1 cellular context compared by ENCODE assay signal in the genomic region with DNA sequence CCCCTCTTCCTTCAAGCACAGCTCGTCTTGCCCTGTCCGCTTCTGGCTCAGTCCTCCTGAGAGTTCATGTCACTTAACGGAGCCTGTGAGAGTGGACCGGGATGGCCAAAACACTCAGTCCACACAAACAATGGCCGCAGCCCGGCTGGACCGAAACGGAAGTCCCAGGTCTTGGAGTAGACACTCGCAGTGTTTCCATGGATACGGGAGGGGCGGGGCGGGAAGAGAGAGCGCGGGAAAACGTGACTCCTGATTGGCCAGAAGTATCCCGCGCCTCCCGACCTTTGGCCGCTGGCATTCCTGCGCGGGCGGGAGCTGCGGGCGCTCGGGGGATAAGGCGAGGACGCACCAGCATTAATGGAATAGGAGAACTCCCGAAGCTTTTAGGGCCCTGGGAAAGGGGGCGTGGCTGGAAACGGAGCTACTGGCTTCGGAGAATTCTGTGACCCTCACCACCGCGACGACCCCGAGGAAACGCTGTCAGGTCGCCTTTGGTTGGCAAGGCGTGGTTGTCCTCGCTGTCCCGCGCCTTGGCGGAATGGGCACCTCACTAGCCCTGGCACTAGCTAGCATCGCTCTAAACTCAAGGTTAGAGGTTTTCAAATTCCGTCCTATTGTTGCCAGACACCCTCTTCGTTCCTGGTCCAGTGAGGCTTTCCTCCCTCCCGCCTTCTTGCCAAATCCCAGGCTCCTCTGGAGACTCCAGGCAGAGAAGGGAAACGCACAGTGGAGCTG.
TF ChIP-seq lines count a peak whose summit lies in the region.

NLRP14 (plus strand) TSS at position 297 of the 735 bp plus-strand sequence. CDS start 18,108 bp downstream, outside the sequence.
ZNF214 (minus strand) TSS at position 164 of the 735 bp plus-strand sequence. CDS start 17,511 bp downstream, outside the sequence.

TF ChIP-seq in SK-N-SH, 30 proteins besides CTCF, POLR2A, EP300 and RAD21:
- TF ChIP-seq POLR2AphosphoS5 (IDR thresholded peaks at IDR 0.05; ENCODE audit: low read depth, low read length): peak; percentile 79
- TF ChIP-seq EZH2phosphoT487 (IDR thresholded peaks at IDR 0.05; ENCODE audit: borderline replicate concordance, low read depth): no peak
- TF ChIP-seq RXRA (IDR thresholded peaks at IDR 0.05; ENCODE audit: borderline replicate concordance, low read depth): no peak
- no peak for TF ChIP-seq TAF1 (IDR thresholded peaks at IDR 0.05; ENCODE audit: borderline replicate concordance, low read depth, low read length)
- TF ChIP-seq, protein P1, sequence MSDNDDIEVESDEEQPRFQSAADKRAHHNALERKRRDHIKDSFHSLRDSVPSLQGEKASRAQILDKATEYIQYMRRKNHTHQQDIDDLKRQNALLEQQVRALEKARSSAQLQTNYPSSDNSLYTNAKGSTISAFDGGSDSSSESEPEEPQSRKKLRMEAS (IDR thresholded peaks at IDR 0.05; ENCODE audit: low read depth): peak; percentile 91
- peak; percentile 46; the same call in 1 of the 2 replicates for TF ChIP-seq MXI1 (IDR thresholded peaks at IDR 0.05; ENCODE audit: low read depth, low read length)
- no peak for TF ChIP-seq USF2 (IDR thresholded peaks at IDR 0.05; ENCODE audit: borderline replicate concordance, low read depth, low read length)
- TF ChIP-seq SMC3 (IDR thresholded peaks at IDR 0.05; ENCODE audit: low read depth, low read length): no peak
- TF ChIP-seq GABPA (IDR thresholded peaks at IDR 0.05; ENCODE audit: low read depth): peak; percentile 62
- 0 out of 2 replicates have a peak, but pooled peaks have one; percentile 3 for TF ChIP-seq REST (IDR thresholded peaks at IDR 0.05; ENCODE audit: low read depth, low read length)
- no peak for TF ChIP-seq USF1 (IDR thresholded peaks at IDR 0.05; ENCODE audit: borderline replicate concordance, low read depth)
- TF ChIP-seq YY1 (IDR thresholded peaks at IDR 0.05; ENCODE audit: low read depth): peak; percentile 86; the same call in 1 of the 2 replicates
- TF ChIP-seq NRF1 (IDR thresholded peaks at IDR 0.05; ENCODE audit: low read depth, low read length): peak; percentile 59
